Comparison of ENCODE assay signal across 8 cellular contexts in the genomic region with DNA sequence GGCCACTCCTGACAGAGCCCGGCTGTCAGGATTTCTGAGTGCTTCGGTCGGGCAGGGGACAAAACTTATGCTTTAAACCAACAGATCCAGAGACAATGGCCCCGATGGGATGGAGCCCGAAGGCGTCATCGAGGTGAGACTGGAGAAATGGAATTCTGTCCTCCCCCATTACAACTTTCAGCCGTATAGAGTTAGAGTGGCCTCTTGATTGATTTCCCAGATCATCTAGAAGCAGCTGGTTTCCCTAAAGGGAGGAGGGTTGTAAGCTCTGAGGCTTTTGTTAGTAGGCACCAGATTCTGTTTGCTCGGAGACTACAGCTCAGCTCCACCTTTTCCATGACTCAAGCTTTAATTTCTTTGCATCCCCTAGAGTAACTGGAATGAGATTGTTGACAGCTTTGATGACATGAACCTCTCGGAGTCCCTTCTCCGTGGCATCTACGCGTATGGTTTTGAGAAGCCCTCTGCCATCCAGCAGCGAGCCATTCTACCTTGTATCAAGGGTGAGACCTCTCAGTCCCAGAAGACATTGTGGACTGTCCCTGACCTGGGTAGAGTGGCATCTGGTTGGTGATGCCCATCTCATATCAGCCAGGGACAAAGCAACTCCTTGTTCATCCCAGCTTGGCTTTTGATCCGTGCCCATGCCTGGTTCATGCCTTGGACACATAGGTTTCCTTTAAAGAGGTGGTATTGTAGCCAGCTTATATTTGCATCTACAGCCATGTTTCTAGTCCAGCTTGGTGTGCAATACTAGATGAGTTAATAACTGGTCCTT. TPM values are rescaled to one million over a fixed set of nuclear protein-coding genes. Genes with fewer than 3 reads are reported as not detected.
A peak's percentile ranks its signal among the peaks of the same experiment; 100 is the strongest.
DNase-seq lines count a peak whose midpoint lies in the region; ATAC-seq and TF ChIP-seq lines count a peak whose summit lies in the region.

No MANE protein-coding gene starts in this region.

- H3K4me1 ChIP-seq in liver (ENCODE audit: control insufficient read depth in 4 of 4, insufficient read depth in 4 of 4, low read length in 3 of 4) (peaks cover 8 to 53% (median 45%) of the 10 kb centered on the region in 4 donors), tibial artery (peaks cover 0 to 40% (median 29%) of the 10 kb centered on the region in 4 donors)

- H3K27ac Mint-ChIP-seq in activated naive CD4-positive, alpha-beta T cell treated with anti-CD3 and anti-CD28 coated beads for 36 hours = peak overlapping the region; percentile 63

- ATAC-seq in GM21515 (IDR thresholded peaks at IDR 0.05; ENCODE audit: unreplicated experiment) = no peak

- no peaks in the 10 kb centered on the region for H3K27me3 Mint-ChIP-seq in activated naive CD4-positive, alpha-beta T cell treated with anti-CD3 and anti-CD28 coated beads for 36 hours (ENCODE audit: low read depth)

- H3K4me1 Mint-ChIP-seq in activated naive CD4-positive, alpha-beta T cell treated with anti-CD3 and anti-CD28 coated beads for 36 hours (ENCODE audit: low read depth) = peaks cover 67% of the 10 kb centered on the region

- H3K4me3 Mint-ChIP-seq in activated naive CD4-positive, alpha-beta T cell treated with anti-CD3 and anti-CD28 coated beads for 36 hours = peak overlapping the region; percentile 85

- H3K27me3 ChIP-seq in liver (ENCODE audit: control insufficient read depth in 4 of 4, insufficient read depth in 4 of 4, low read length in 3 of 4) = no peaks in the 10 kb centered on the region
- no peaks in the 10 kb centered on the region for H3K27me3 ChIP-seq in tibial artery

- H3K36me3 Mint-ChIP-seq in activated naive CD4-positive, alpha-beta T cell treated with anti-CD3 and anti-CD28 coated beads for 36 hours (ENCODE audit: low read depth) = peaks cover 70% of the 10 kb centered on the region

- DNase-seq in activated naive CD4-positive, alpha-beta T cell treated with anti-CD3 and anti-CD28 coated beads for 36 hours = no peak
- DNase-seq in activated naive CD4-positive, alpha-beta T cell treated with anti-CD3 and anti-CD28 coated beads, Interleukin-2, amount 50 U/mL, for 16 hours = no peak
- DNase-seq in tibial artery = no peak
- no peak for DNase-seq in NCI-H1436 (lab: John Stamatoyannopoulos, UW)
- no peak for DNase-seq in NCI-H2196 treated with DMSO at 0.1 percent for 48 hours (lab: John Stamatoyannopoulos, UW; ENCODE audit: unreplicated experiment)

- H3K27ac ChIP-seq in angular gyrus (ENCODE audit: low read depth, low read length) = peak overlapping the region; percentile 70
- H3K27ac ChIP-seq in liver (ENCODE audit: low read depth in 1 of 2, low read length in 2 of 2) = peak overlapping the region; percentile 95 to 98
- peak overlapping the region; percentile 98 to 100 for H3K27ac ChIP-seq in tibial artery

- H3K4me3 ChIP-seq in liver (ENCODE audit: low read depth in 1 of 3, low read length in 3 of 3) = peak overlapping the region; percentile 80 to 94 (median 91)
- peak overlapping the region; percentile 85 to 100 for H3K4me3 ChIP-seq in tibial artery

- peak overlapping the region; percentile 42 to 74 for H3K9ac ChIP-seq in liver (ENCODE audit: low read depth in 1 of 2, low read length in 2 of 2)

- H3K9me3 ChIP-seq in liver (ENCODE audit: control insufficient read depth in 4 of 4, low read length in 3 of 4) (no peaks in the 10 kb centered on the region), tibial artery (no peaks in the 10 kb centered on the region)

- no peak for TF ChIP-seq CTCF in liver (IDR thresholded peaks at IDR 0.05; ENCODE audit: low read depth, low read length, missing input control)
- no peak for TF ChIP-seq CTCF in tibial artery (IDR thresholded peaks at IDR 0.05)

- 34% methylated on average over 15 of the region's 15 CpGs for WGBS in liver

- TF ChIP-seq RAD21 in liver (IDR thresholded peaks at IDR 0.05) = no peak

- intact Hi-C loops in activated naive CD4-positive, alpha-beta T cell treated with anti-CD3 and anti-CD28 coated beads for 36 hours (cut with micrococcal nuclease) = loop anchor here (10.0 kb wide), 1 partner anchor 530 kb away; a partner anchor contains a TSS
- intact Hi-C loops in tibial artery (cut with DNase I; ENCODE audit: low total_unique reads) = no loop called here

- H3K36me3 ChIP-seq in liver (ENCODE audit: control insufficient read depth in 4 of 4, insufficient read depth in 3 of 4, low read depth in 1 of 4, low read length in 3 of 4) (peaks cover 22 to 54% (median 45%) of the 10 kb centered on the region in 4 donors), tibial artery (peaks cover 56 to 86% (median 59%) of the 10 kb centered on the region in 3 donors)

- H3K9me3 Mint-ChIP-seq in activated naive CD4-positive, alpha-beta T cell treated with anti-CD3 and anti-CD28 coated beads for 36 hours = no peaks in the 10 kb centered on the region

- CTCF ChIA-PET in activated naive CD4-positive, alpha-beta T cell treated with anti-CD3 and anti-CD28 coated beads for 36 hours (lab: Charles Lee) = interaction anchor here (0.8 to 2.3 kb wide), 3 partner anchors 13 to 113 kb away, joined by 3 to 8 read pairs (median 3); a partner anchor contains a TSS

TF ChIP-seq in liver, 16 proteins besides CTCF, POLR2A, EP300 and RAD21:
- TF ChIP-seq TAF1 (conservative IDR thresholded peaks at IDR 0.05) (no peak), EGR1 (IDR thresholded peaks at IDR 0.05; ENCODE audit: low read depth in 2 of 2) (no peak), FOXA2 (IDR thresholded peaks at IDR 0.05) (no peak), FOXA1 (IDR thresholded peaks at IDR 0.05) (no peak), RXRA (IDR thresholded peaks at IDR 0.05) (no peak)
- TF ChIP-seq, protein P1, sequence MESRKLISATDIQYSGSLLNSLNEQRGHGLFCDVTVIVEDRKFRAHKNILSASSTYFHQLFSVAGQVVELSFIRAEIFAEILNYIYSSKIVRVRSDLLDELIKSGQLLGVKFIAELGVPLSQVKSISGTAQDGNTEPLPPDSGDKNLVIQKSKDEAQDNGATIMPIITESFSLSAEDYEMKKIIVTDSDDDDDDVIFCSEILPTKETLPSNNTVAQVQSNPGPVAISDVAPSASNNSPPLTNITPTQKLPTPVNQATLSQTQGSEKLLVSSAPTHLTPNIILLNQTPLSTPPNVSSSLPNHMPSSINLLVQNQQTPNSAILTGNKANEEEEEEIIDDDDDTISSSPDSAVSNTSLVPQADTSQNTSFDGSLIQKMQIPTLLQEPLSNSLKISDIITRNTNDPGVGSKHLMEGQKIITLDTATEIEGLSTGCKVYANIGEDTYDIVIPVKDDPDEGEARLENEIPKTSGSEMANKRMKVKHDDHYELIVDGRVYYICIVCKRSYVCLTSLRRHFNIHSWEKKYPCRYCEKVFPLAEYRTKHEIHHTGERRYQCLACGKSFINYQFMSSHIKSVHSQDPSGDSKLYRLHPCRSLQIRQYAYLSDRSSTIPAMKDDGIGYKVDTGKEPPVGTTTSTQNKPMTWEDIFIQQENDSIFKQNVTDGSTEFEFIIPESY (IDR thresholded peaks at IDR 0.05) = no peak
- TF ChIP-seq, protein P2, sequence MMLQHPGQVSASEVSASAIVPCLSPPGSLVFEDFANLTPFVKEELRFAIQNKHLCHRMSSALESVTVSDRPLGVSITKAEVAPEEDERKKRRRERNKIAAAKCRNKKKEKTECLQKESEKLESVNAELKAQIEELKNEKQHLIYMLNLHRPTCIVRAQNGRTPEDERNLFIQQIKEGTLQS (IDR thresholded peaks at IDR 0.05) = no peak
- TF ChIP-seq, protein P3, sequence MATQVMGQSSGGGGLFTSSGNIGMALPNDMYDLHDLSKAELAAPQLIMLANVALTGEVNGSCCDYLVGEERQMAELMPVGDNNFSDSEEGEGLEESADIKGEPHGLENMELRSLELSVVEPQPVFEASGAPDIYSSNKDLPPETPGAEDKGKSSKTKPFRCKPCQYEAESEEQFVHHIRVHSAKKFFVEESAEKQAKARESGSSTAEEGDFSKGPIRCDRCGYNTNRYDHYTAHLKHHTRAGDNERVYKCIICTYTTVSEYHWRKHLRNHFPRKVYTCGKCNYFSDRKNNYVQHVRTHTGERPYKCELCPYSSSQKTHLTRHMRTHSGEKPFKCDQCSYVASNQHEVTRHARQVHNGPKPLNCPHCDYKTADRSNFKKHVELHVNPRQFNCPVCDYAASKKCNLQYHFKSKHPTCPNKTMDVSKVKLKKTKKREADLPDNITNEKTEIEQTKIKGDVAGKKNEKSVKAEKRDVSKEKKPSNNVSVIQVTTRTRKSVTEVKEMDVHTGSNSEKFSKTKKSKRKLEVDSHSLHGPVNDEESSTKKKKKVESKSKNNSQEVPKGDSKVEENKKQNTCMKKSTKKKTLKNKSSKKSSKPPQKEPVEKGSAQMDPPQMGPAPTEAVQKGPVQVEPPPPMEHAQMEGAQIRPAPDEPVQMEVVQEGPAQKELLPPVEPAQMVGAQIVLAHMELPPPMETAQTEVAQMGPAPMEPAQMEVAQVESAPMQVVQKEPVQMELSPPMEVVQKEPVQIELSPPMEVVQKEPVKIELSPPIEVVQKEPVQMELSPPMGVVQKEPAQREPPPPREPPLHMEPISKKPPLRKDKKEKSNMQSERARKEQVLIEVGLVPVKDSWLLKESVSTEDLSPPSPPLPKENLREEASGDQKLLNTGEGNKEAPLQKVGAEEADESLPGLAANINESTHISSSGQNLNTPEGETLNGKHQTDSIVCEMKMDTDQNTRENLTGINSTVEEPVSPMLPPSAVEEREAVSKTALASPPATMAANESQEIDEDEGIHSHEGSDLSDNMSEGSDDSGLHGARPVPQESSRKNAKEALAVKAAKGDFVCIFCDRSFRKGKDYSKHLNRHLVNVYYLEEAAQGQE (IDR thresholded peaks at IDR 0.05) = no peak
TF ChIP-seq in liver: peak in this region for 0.

RNA-seq across cellular contexts. Expression of a gene that starts 5.1 kb away (rescaled TPM):
- total RNA-seq in activated naive CD4-positive, alpha-beta T cell treated with anti-CD3 and anti-CD28 coated beads for 36 hours = 10 to 100 TPM; 11.6 to 12.6 TPM
- 10 to 100 TPM; 15.8 to 50.4 TPM for total RNA-seq in liver
- polyA plus RNA-seq in liver = 10 to 100 TPM; 14.2 to 88.6 TPM

RNA-seq across cellular contexts. Expression of a gene that starts 9.3 kb away (rescaled TPM):
- 10 to 100 TPM; 48.8 to 53.5 TPM for total RNA-seq in activated naive CD4-positive, alpha-beta T cell treated with anti-CD3 and anti-CD28 coated beads for 36 hours
- total RNA-seq in liver = 100 to 1,000 TPM in 1 of 2 donors, 10 to 100 TPM in 1; 71.6 to 111 TPM
- polyA plus RNA-seq in liver = 100 to 1,000 TPM in 1 of 2 donors, 10 to 100 TPM in 1; 55.3 to 136 TPM

RNA-seq across cellular contexts. Expression of a gene that starts 12.6 kb away (rescaled TPM):
- total RNA-seq in activated naive CD4-positive, alpha-beta T cell treated with anti-CD3 and anti-CD28 coated beads for 36 hours = 10 to 100 TPM; 43.2 to 46.9 TPM
- 10 to 100 TPM; 21.3 to 29.2 TPM for total RNA-seq in liver
- 10 to 100 TPM in 1 of 2 donors, 1 to 10 TPM in 1; 4.9 to 18.2 TPM for polyA plus RNA-seq in liver

RNA-seq across cellular contexts. Expression of a gene that starts 15.5 kb away (rescaled TPM):
- total RNA-seq in activated naive CD4-positive, alpha-beta T cell treated with anti-CD3 and anti-CD28 coated beads for 36 hours = under 1 TPM in 1 of 2 experiments, not detected in 1; 0.20 TPM
- total RNA-seq in liver = under 1 TPM in 1 of 2 donors, not detected in 1; 0.17 TPM
- under 1 TPM; 0.06 to 0.33 TPM for polyA plus RNA-seq in liver

RNA-seq across cellular contexts. Expression of a gene that starts 15.8 kb away (rescaled TPM):
- total RNA-seq in activated naive CD4-positive, alpha-beta T cell treated with anti-CD3 and anti-CD28 coated beads for 36 hours = 1 to 10 TPM; 2.1 to 2.6 TPM
- total RNA-seq in liver = 1 to 10 TPM; 1.4 to 4.6 TPM
- 1 to 10 TPM; 4.4 to 9.3 TPM for polyA plus RNA-seq in liver
